ENCODE assay signal across 13 cellular contexts in genomic region chr14:74582910-74583581, GRCh38. TPM values are rescaled to one million over a fixed set of nuclear protein-coding genes. Genes with fewer than 3 reads are reported as not detected.
DNase-seq lines count a peak whose midpoint lies in the region; ATAC-seq and TF ChIP-seq lines count a peak whose summit lies in the region.
"Had no signal": no experiment of that assay in that cellular context is flagged by ENCODE, and none has a peak within 500 bp of the region (broad histone marks: within the 10 kb centered on the region; RNA-seq: fewer than 3 reads in every experiment).

No MANE protein-coding gene starts in this region.

- no peaks in the 10 kb centered on the region for H3K36me3 Mint-ChIP-seq in activated naive CD4-positive, alpha-beta T cell treated with anti-CD3 and anti-CD28 coated beads, Interleukin-2, amount 10 ng/mL, durations not matched to agents 7 days and 5 days
- H3K36me3 Mint-ChIP-seq: naive thymus-derived CD8-positive, alpha-beta T cell had no signal

- H3K9me3 ChIP-seq in fibroblast of lung (ENCODE audit: control insufficient read depth, insufficient read depth, low read depth, low read length): no peaks in the 10 kb centered on the region

- no peak overlapping the region for H3K4me3 ChIP-seq in fibroblast of lung (replicated peaks in 1 of 4; ENCODE audit: control extremely low read depth in 1 of 4, insufficient read depth in 1 of 4, low read depth in 3 of 4, low read length in 4 of 4)

- peak overlapping the region; percentile 56 for H3K27ac Mint-ChIP-seq in activated naive CD4-positive, alpha-beta T cell treated with anti-CD3 and anti-CD28 coated beads, Interleukin-2, amount 10 ng/mL, durations not matched to agents 7 days and 5 days
- H3K27ac Mint-ChIP-seq: activated CD4-positive, alpha-beta T cell treated with anti-CD3 and anti-CD28 coated beads for 36 hours had no signal

- H3K4me3 Mint-ChIP-seq in activated naive CD4-positive, alpha-beta T cell treated with anti-CD3 and anti-CD28 coated beads, Interleukin-2, amount 10 ng/mL, durations not matched to agents 7 days and 5 days: no peak overlapping the region
- H3K4me3 Mint-ChIP-seq: activated CD4-positive, alpha-beta T cell treated with anti-CD3 and anti-CD28 coated beads for 36 hours; naive thymus-derived CD8-positive, alpha-beta T cell had no signal

- H3K27me3 Mint-ChIP-seq in activated naive CD4-positive, alpha-beta T cell treated with anti-CD3 and anti-CD28 coated beads, Interleukin-2, amount 10 ng/mL, durations not matched to agents 7 days and 5 days: peaks cover 22% of the 10 kb centered on the region
- H3K27me3 Mint-ChIP-seq: activated CD4-positive, alpha-beta T cell treated with anti-CD3 and anti-CD28 coated beads for 36 hours had no signal

- H2AFZ ChIP-seq in fibroblast of lung (ENCODE audit: low read length): no peak overlapping the region

- no peak for TF ChIP-seq CTCF in fibroblast of lung (conservative IDR thresholded peaks at IDR 0.05 in 1 of 2, IDR thresholded peaks at IDR 0.05 in 1 of 2; ENCODE audit: low read depth in 1 of 2, low read length in 2 of 2)
- no peak for TF ChIP-seq CTCF in omental fat pad (IDR thresholded peaks at IDR 0.05)

- H3K4me2 ChIP-seq in fibroblast of lung (ENCODE audit: extremely low read depth, insufficient read depth, low read length): peak overlapping the region; percentile 1
- H3K4me2 ChIP-seq: KMS-11 had no signal

- H3K9ac ChIP-seq in fibroblast of lung (ENCODE audit: insufficient read depth, low read length): no peak overlapping the region
- H3K9ac ChIP-seq: KMS-11 had no signal

- CTCF ChIA-PET in activated naive CD4-positive, alpha-beta T cell treated with anti-CD3 and anti-CD28 coated beads, Interleukin-2, amount 10 ng/mL, durations not matched to agents 7 days and 5 days (lab: Charles Lee): no interaction called here

- ATAC-seq in omental fat pad (ENCODE audit: low FRiP score): peak; percentile 3
- ATAC-seq in GM21717 (IDR thresholded peaks at IDR 0.05; ENCODE audit: unreplicated experiment): no peak
- ATAC-seq in esophagus mucosa: no peak
- ATAC-seq: activated CD4-positive, alpha-beta T cell treated with anti-CD3 and anti-CD28 coated beads for 36 hours; naive thymus-derived CD8-positive, alpha-beta T cell had no signal

- peaks cover 63% of the 10 kb centered on the region for H3K79me2 ChIP-seq in fibroblast of lung (ENCODE audit: control insufficient read depth, insufficient read depth, low read length)

- no peaks in the 10 kb centered on the region for H3K27me3 ChIP-seq in fibroblast of lung (ENCODE audit: control insufficient read depth, insufficient read depth, low read length)

- no peak for DNase-seq in activated naive CD4-positive, alpha-beta T cell treated with anti-CD3 and anti-CD28 coated beads, Interleukin-2, amount 10 ng/mL, durations not matched to agents 7 days and 5 days
- no peak for DNase-seq in activated naive CD4-positive, alpha-beta T cell treated with Interleukin-2 at 50 U/mL for 16 hours
- DNase-seq in fibroblast of lung (ENCODE audit: low read depth in 2 of 2) (peak in 1 of 2 donors; percentile 85), omental fat pad (ENCODE audit: low spot score) (no peak), SW480 (ENCODE audit: low spot score) (no peak)
- no peak for DNase-seq in activated CD8-positive, alpha-beta memory T cell treated with anti-CD3 and anti-CD28 coated beads for 24 hours
- DNase-seq: activated CD4-positive, alpha-beta T cell treated with anti-CD3 and anti-CD28 coated beads for 36 hours; naive thymus-derived CD8-positive, alpha-beta T cell; NCI-H510A treated with DMSO at 0.1 percent for 48 hours; stimulated activated CD4-positive, alpha-beta T cell treated with anti-CD3 and anti-CD28 coated beads, Interleukin-4, amount 100 ng/mL, for 4 hours had no signal

- H3K36me3 ChIP-seq in fibroblast of lung (ENCODE audit: control insufficient read depth, insufficient read depth, low read length): peaks cover 14% of the 10 kb centered on the region

- H4K20me1 ChIP-seq in fibroblast of lung (ENCODE audit: control insufficient read depth, extremely low read depth, insufficient read depth, low read length): no peaks in the 10 kb centered on the region

- peaks cover 44% of the 10 kb centered on the region for H3K4me1 ChIP-seq in fibroblast of lung (ENCODE audit: control insufficient read depth, extremely low read depth, insufficient read depth, low read length)

- H3K4me1 Mint-ChIP-seq in activated naive CD4-positive, alpha-beta T cell treated with anti-CD3 and anti-CD28 coated beads, Interleukin-2, amount 10 ng/mL, durations not matched to agents 7 days and 5 days: peaks cover 12% of the 10 kb centered on the region

- no peaks in the 10 kb centered on the region for H3K9me3 Mint-ChIP-seq in activated naive CD4-positive, alpha-beta T cell treated with anti-CD3 and anti-CD28 coated beads, Interleukin-2, amount 10 ng/mL, durations not matched to agents 7 days and 5 days
- H3K9me3 Mint-ChIP-seq: naive thymus-derived CD8-positive, alpha-beta T cell had no signal

- peak overlapping the region; percentile 33 for H3K27ac ChIP-seq in fibroblast of lung (ENCODE audit: insufficient read depth, low read length)
- H3K27ac ChIP-seq: KMS-11 had no signal

RNA-seq across cellular contexts. Expression of gene LTBP2, which starts 29.0 kb away (rescaled TPM):
- total RNA-seq in fibroblast of lung: 243 and 514 TPM in 2 replicates
- polyA plus RNA-seq in fibroblast of lung: 108 and 112 TPM in 2 replicates
- 184 and 214 TPM in 2 replicates for polyA plus RNA-seq in fibroblast of lung (2012)
- 328 and 406 TPM in 2 replicates for polyA minus RNA-seq in fibroblast of lung (ENCODE audit: low replicate concordance)
- 100 to 1,000 TPM in 1 of 4 donors, 10 to 100 TPM in 3; 31.6 to 104 (median 72.3) TPM for total RNA-seq in omental fat pad
- 14.4 TPM for total RNA-seq in esophagus mucosa
